Comparison of ENCODE assay signal across 19 cellular contexts in the genomic region with DNA sequence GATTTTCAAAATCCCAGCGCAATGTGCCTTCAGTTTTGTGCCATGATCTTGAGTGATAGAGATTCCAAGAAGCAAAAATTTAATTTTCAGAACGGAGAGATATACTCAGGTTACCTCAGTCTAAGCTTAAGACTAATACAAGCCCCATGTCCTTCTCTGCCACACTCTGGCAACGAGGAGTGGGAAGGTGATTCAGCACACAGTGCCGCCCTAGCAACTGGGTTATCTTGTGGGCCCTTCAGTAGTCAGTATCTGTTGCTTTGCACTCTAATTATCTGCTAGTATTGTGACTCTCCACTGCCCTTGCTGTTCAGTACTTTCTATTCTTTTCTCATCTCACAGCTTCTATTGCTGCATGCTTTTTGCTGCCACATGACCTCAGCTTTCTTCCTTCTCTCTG.
"Had no signal": no experiment of that assay in that cellular context is flagged by ENCODE, and none has a peak within 500 bp of the region (broad histone marks: within the 10 kb centered on the region; RNA-seq: fewer than 3 reads in every experiment).

No MANE protein-coding gene starts in this region.

- DNase-seq: effector CD4-positive, alpha-beta T cell; endodermal cell; gastrocnemius medialis; hippocampal formation; mesenchymal stem cell; midbrain; occipital lobe; pancreas; right lobe of liver; stimulated activated CD4-positive, alpha-beta T cell treated with anti-CD3 and anti-CD28 coated beads, Interleukin-4, amount 100 ng/mL, for 1 hour; stimulated activated CD8-positive, alpha-beta memory T cell treated with anti-CD3 and anti-CD28 coated beads, Interleukin-4, amount 100 ng/mL, for 48 hours; upper lobe of right lung had no signal

- H3K9me3 ChIP-seq: gastrocnemius medialis, pancreas, right lobe of liver, tibial nerve, upper lobe of right lung, vagina had no signal

- H3K4me1 ChIP-seq: pancreas, right lobe of liver, upper lobe of right lung had no signal

- H3K4me3 ChIP-seq: coronary artery, gastrocnemius medialis, lung, pancreas, right lobe of liver, tibial nerve, upper lobe of right lung, vagina had no signal

- ATAC-seq: esophagus mucosa; gastrocnemius medialis; natural killer cell treated with Interleukin-12 subunit alpha and Interleukin-12 subunit beta and Interleukin-15 and Interleukin-18, amount 100 ng/mL, for 72 hours; right lobe of liver; stimulated activated effector memory CD8-positive, alpha-beta T cell treated with anti-CD3 and anti-CD28 coated beads, Interleukin-12 subunit alpha, Interleukin-12 subunit beta, amount 100 ng/mL, for 72 hours; upper lobe of right lung had no signal

- H3K27ac ChIP-seq: coronary artery, pancreas, right lobe of liver, upper lobe of right lung had no signal

- H3K27me3 ChIP-seq: gastrocnemius medialis, pancreas, right lobe of liver, tibial nerve, upper lobe of right lung, vagina had no signal

- H3K36me3 ChIP-seq: gastrocnemius medialis, pancreas, right lobe of liver, tibial nerve, upper lobe of right lung, vagina had no signal
